15 cellular contexts compared by ENCODE assay signal in the genomic region with DNA sequence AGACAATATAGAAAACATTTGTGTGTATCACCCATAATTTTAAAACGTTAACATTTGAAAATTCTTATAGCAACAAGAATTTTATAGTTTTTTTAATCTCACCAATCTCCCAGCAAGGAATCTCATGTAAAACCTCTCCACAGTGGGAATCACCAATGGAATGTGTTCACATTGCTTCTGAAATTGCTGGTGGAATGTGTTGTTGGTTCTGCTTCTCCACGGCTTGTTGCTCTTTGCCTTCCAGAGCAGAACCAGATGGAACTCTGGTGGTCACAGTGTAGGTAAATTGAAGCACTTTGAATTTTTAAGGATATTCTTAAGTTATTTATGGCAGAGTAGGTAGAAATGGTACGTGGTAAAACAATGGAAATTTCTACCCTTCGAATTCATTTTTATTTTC.
"Had no signal": no experiment of that assay in that cellular context is flagged by ENCODE, and none has a peak within 500 bp of the region (broad histone marks: within the 10 kb centered on the region; RNA-seq: fewer than 3 reads in every experiment).

No MANE protein-coding gene starts in this region.

- DNase-seq: activated B cell treated with CpG ODN at 0.5 μM for 24 hours; activated CD4-positive, alpha-beta T cell treated with anti-CD3 and anti-CD28 coated beads, Interleukin-2, amount 10 ng/mL, durations not matched to agents 7 days and 5 days; activated CD8-positive, alpha-beta memory T cell treated with anti-CD3 and anti-CD28 coated beads for 24 hours; activated naive CD4-positive, alpha-beta T cell treated with anti-CD3 and anti-CD28 coated beads, Interleukin-2, amount 10 ng/mL, durations not matched to agents 7 days and 5 days; adrenal gland; esophagus squamous epithelium; foreskin keratinocyte; heart left ventricle; islet precursor cell; left ventricle myocardium superior; stimulated activated CD4-positive, alpha-beta T cell treated with anti-CD3 and anti-CD28 coated beads, Interleukin-4, amount 100 ng/mL, for 4 hours; stimulated activated naive CD8-positive, alpha-beta T cell treated with anti-CD3 and anti-CD28 coated beads, Interleukin-15, amount 100 ng/mL, for 72 hours had no signal

- H3K4me1 ChIP-seq: adrenal gland, breast epithelium, esophagus squamous epithelium, foreskin keratinocyte, heart left ventricle had no signal

- H3K4me3 ChIP-seq: adrenal gland, breast epithelium, esophagus squamous epithelium, heart left ventricle, thoracic aorta had no signal

- H3K27me3 ChIP-seq: adrenal gland, breast epithelium, esophagus squamous epithelium, foreskin keratinocyte, heart left ventricle had no signal

- H3K9me3 Mint-ChIP-seq: activated B cell treated with CpG ODN at 0.5 μM for 24 hours; activated CD4-positive, alpha-beta T cell treated with anti-CD3 and anti-CD28 coated beads, Interleukin-2, amount 10 ng/mL, durations not matched to agents 7 days and 5 days; activated naive CD4-positive, alpha-beta T cell treated with anti-CD3 and anti-CD28 coated beads, Interleukin-2, amount 10 ng/mL, durations not matched to agents 7 days and 5 days; stimulated activated naive CD8-positive, alpha-beta T cell treated with anti-CD3 and anti-CD28 coated beads, Interleukin-15, amount 100 ng/mL, for 72 hours; T-helper 1 cell treated with Interleukin-12 subunit alpha and Interleukin-12 subunit beta and Interleukin-4 antibody, amounts not matched to agents 30 μg/mL and 1 μg/mL, for 36 hours had no signal

- ATAC-seq: foreskin keratinocyte; heart left ventricle; left ventricle myocardium superior; stimulated activated naive CD8-positive, alpha-beta T cell treated with anti-CD3 and anti-CD28 coated beads, Interleukin-15, amount 100 ng/mL, for 72 hours had no signal

- H3K4me1 Mint-ChIP-seq: activated B cell treated with CpG ODN at 0.5 μM for 24 hours; activated CD4-positive, alpha-beta T cell treated with anti-CD3 and anti-CD28 coated beads, Interleukin-2, amount 10 ng/mL, durations not matched to agents 7 days and 5 days; activated naive CD4-positive, alpha-beta T cell treated with anti-CD3 and anti-CD28 coated beads, Interleukin-2, amount 10 ng/mL, durations not matched to agents 7 days and 5 days; stimulated activated naive CD8-positive, alpha-beta T cell treated with anti-CD3 and anti-CD28 coated beads, Interleukin-15, amount 100 ng/mL, for 72 hours had no signal

- H3K27ac ChIP-seq: adrenal gland, breast epithelium, esophagus squamous epithelium, foreskin keratinocyte, heart left ventricle, thoracic aorta had no signal

- H3K4me3 Mint-ChIP-seq: activated B cell treated with CpG ODN at 0.5 μM for 24 hours; activated CD4-positive, alpha-beta T cell treated with anti-CD3 and anti-CD28 coated beads, Interleukin-2, amount 10 ng/mL, durations not matched to agents 7 days and 5 days; activated naive CD4-positive, alpha-beta T cell treated with anti-CD3 and anti-CD28 coated beads, Interleukin-2, amount 10 ng/mL, durations not matched to agents 7 days and 5 days; stimulated activated naive CD8-positive, alpha-beta T cell treated with anti-CD3 and anti-CD28 coated beads, Interleukin-15, amount 100 ng/mL, for 72 hours; T-helper 1 cell treated with Interleukin-12 subunit alpha and Interleukin-12 subunit beta and Interleukin-4 antibody, amounts not matched to agents 30 μg/mL and 1 μg/mL, for 36 hours had no signal

- H3K27me3 Mint-ChIP-seq: activated B cell treated with CpG ODN at 0.5 μM for 24 hours; activated CD4-positive, alpha-beta T cell treated with anti-CD3 and anti-CD28 coated beads, Interleukin-2, amount 10 ng/mL, durations not matched to agents 7 days and 5 days; activated naive CD4-positive, alpha-beta T cell treated with anti-CD3 and anti-CD28 coated beads, Interleukin-2, amount 10 ng/mL, durations not matched to agents 7 days and 5 days; stimulated activated naive CD8-positive, alpha-beta T cell treated with anti-CD3 and anti-CD28 coated beads, Interleukin-15, amount 100 ng/mL, for 72 hours had no signal

- H3K36me3 ChIP-seq: breast epithelium had no signal

- H3K27ac Mint-ChIP-seq: activated B cell treated with CpG ODN at 0.5 μM for 24 hours; activated CD4-positive, alpha-beta T cell treated with anti-CD3 and anti-CD28 coated beads, Interleukin-2, amount 10 ng/mL, durations not matched to agents 7 days and 5 days; activated naive CD4-positive, alpha-beta T cell treated with anti-CD3 and anti-CD28 coated beads, Interleukin-2, amount 10 ng/mL, durations not matched to agents 7 days and 5 days; T-helper 1 cell treated with Interleukin-12 subunit alpha and Interleukin-12 subunit beta and Interleukin-4 antibody, amounts not matched to agents 30 μg/mL and 1 μg/mL, for 36 hours had no signal

- H3K9me3 ChIP-seq: adrenal gland, breast epithelium, esophagus squamous epithelium, heart left ventricle, thoracic aorta had no signal
